In the genomic region with DNA sequence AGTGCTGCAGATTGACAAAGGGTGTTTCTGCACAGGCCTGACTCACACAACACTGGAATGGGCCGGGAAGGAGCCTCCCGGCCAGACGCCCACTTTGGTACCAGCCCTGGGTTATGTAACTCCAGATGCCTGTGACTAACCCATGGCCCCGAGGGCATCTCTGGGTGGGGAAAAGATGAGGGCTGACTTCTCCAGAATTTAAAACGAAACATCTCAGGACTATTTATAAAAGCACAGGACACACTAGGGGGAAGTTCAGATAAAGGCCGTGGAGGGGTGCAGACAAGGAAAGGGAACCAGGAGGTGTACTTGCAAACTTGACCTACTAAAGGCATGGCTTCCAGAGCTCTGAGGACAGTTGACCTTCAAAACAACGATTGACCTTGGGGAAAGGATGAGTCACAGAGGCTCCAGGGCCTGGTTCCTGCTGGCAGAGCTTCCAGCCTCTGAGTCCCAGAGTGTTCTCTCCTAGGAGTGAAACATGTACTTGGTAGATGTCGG, we compare ENCODE assay signal across 9 cellular contexts.
DNase-seq lines count a peak whose midpoint lies in the region; ATAC-seq, FAIRE-seq and TF ChIP-seq lines count a peak whose summit lies in the region.
"Had no signal": no experiment of that assay in that cellular context is flagged by ENCODE, and none has a peak within 500 bp of the region (broad histone marks: within the 10 kb centered on the region; RNA-seq: fewer than 3 reads in every experiment).

No MANE protein-coding gene starts in this region.

- TF ChIP-seq RAD21 in HepG2 (CRISPR knock-in tag; IDR thresholded peaks at IDR 0.05): no peak

- CTCF ChIA-PET in HepG2 (lab: Yijun Ruan, JAX; ENCODE audit: low intra/inter-chr PET ratio, low total read pairs): no interaction called here
- CTCF ChIA-PET in T-cell (lab: Charles Lee): no interaction called here

- TF ChIP-seq EP300 in HepG2 (IDR thresholded peaks at IDR 0.05; ENCODE audit: low read depth in 2 of 2, low read length in 2 of 2) (no peak), HepG2 (CRISPR knock-in tag; IDR thresholded peaks at IDR 0.05; ENCODE audit: borderline replicate concordance) (no peak), gastroesophageal sphincter (IDR thresholded peaks at IDR 0.05) (no peak)

- H3K9me3 ChIP-seq in HepG2 (ENCODE audit: low read length): no peaks in the 10 kb centered on the region
- H3K9me3 ChIP-seq in right lobe of liver: no peaks in the 10 kb centered on the region
- no peaks in the 10 kb centered on the region for H3K9me3 ChIP-seq in gastroesophageal sphincter
- no peaks in the 10 kb centered on the region for H3K9me3 ChIP-seq in aorta (ENCODE audit: control insufficient read depth, low read length)
- H3K9me3 ChIP-seq in spleen: peaks cover 0 to 6% (median 0%) of the 10 kb centered on the region in 8 donors

- H4K20me1 ChIP-seq in HepG2 (ENCODE audit: insufficient read depth, low read length): no peaks in the 10 kb centered on the region

- H3K79me2 ChIP-seq in HepG2 (ENCODE audit: insufficient read depth, low read length): no peaks in the 10 kb centered on the region

- H3K36me3 ChIP-seq in HepG2 (replicated peaks in 1 of 2; ENCODE audit: control insufficient read depth in 1 of 2, insufficient read depth in 2 of 2, low read length in 2 of 2) (no peaks in the 10 kb centered on the region), right lobe of liver (no peaks in the 10 kb centered on the region), gastroesophageal sphincter (no peaks in the 10 kb centered on the region), aorta (ENCODE audit: control insufficient read depth in 1 of 2, insufficient read depth in 2 of 2, low read length in 1 of 2) (no peaks in the 10 kb centered on the region), spleen (no peaks in the 10 kb centered on the region)

- POLR2A ChIA-PET in HepG2 (lab: Yijun Ruan, JAX) (no interaction called here), T-cell (lab: Charles Lee) (no interaction called here)

- H3K4me1 Mint-ChIP-seq in T-cell: no peaks in the 10 kb centered on the region

- TF ChIP-seq POLR2A in HepG2 (IDR thresholded peaks at IDR 0.05; ENCODE audit: insufficient read depth in 1 of 2, low read depth in 2 of 2, low read length in 2 of 2) (no peak), right lobe of liver (IDR thresholded peaks at IDR 0.05) (no peak), gastroesophageal sphincter (IDR thresholded peaks at IDR 0.05) (no peak), spleen (IDR thresholded peaks at IDR 0.05) (no peak)

- no peaks in the 10 kb centered on the region for H3K4me1 ChIP-seq in HepG2 (ENCODE audit: insufficient read depth, low read length)
- H3K4me1 ChIP-seq in right lobe of liver: no peaks in the 10 kb centered on the region
- peaks cover 0 to 14% (median 0%) of the 10 kb centered on the region in 3 donors for H3K4me1 ChIP-seq in gastroesophageal sphincter
- H3K4me1 ChIP-seq in aorta (ENCODE audit: control insufficient read depth in 1 of 2, insufficient read depth in 2 of 2, low read length in 2 of 2): no peaks in the 10 kb centered on the region
- peaks cover 0 to 15% (median 0%) of the 10 kb centered on the region in 6 donors for H3K4me1 ChIP-seq in spleen

- H3K27ac ChIP-seq in HepG2 (ENCODE audit: extremely low read length, insufficient read depth, low read length) (no peak overlapping the region), right lobe of liver (no peak overlapping the region), gastroesophageal sphincter (no peak overlapping the region), aorta (ENCODE audit: low read depth in 1 of 2, low read length in 2 of 2) (no peak overlapping the region), spleen (peak overlapping the region in 2 of 8 donors; percentile 12 to 18)

- H3K36me3 Mint-ChIP-seq in T-cell: peaks cover 7% of the 10 kb centered on the region

- no peak overlapping the region for H3K27ac Mint-ChIP-seq in T-cell
- H3K27ac Mint-ChIP-seq: T-helper 1 cell treated with Interleukin-12 subunit alpha and Interleukin-12 subunit beta and Interleukin-4 antibody, amounts not matched to agents 30 μg/mL and 1 μg/mL, for 36 hours had no signal

- in situ Hi-C loops in HepG2 (cut with HindIII; ENCODE audit: extremely low pct_ligation_motif_present, low pct_unique_long_range_greater_than_20kb): no loop called here

- no TSS peak for BruUV-seq in HepG2 (replicated peaks; lab: Mats Ljungman, UMichigan)

- H3K27me3 Mint-ChIP-seq in T-cell: peaks cover 3 to 15% of the 10 kb centered on the region in 2 donors

- no peak for FAIRE-seq in HepG2 (lab: Jason Lieb, UNC)

- no peak overlapping the region for H3K4me2 ChIP-seq in HepG2 (ENCODE audit: low read depth, low read length)

- WGBS in HepG2 (ENCODE audit: low lambda C conversion rate): 5% methylated on average over 8 of the region's 8 CpGs
- 34% methylated on average over 4 of the region's 8 CpGs for WGBS in right lobe of liver (ENCODE audit: insufficient coverage, low coverage, low lambda C conversion rate, missing lambda C conversion rate)
- WGBS in gastroesophageal sphincter (ENCODE audit: low coverage in 1 of 2), 2 donors: 38 to 60% methylated on average over 3 to 4 of the region's 8 CpGs
- WGBS in aorta, 2 donors: 28 to 34% methylated on average over 8 of the region's 8 CpGs
- 44 to 70% (median 58%) methylated on average over 8 of the region's 8 CpGs for WGBS in spleen, 5 donors

- H3K9me3 Mint-ChIP-seq in T-cell: peaks cover 5 to 11% (median 10%) of the 10 kb centered on the region in 3 donors
- H3K9me3 Mint-ChIP-seq: T-helper 1 cell treated with Interleukin-12 subunit alpha and Interleukin-12 subunit beta and Interleukin-4 antibody, amounts not matched to agents 30 μg/mL and 1 μg/mL, for 36 hours had no signal

- DNase-seq in HepG2 (ENCODE audit: low spot score): no peak
- DNase-seq in right lobe of liver: no peak
- peak; percentile 37 for DNase-seq in amniotic stem cell (lab: John Stamatoyannopoulos, UW)
- DNase-seq in aorta: no peak
- DNase-seq in T-cell: no peak
- no peak for DNase-seq in activated gamma-delta T cell treated with Interleukin-2 at 50 U/mL for 16 hours
- DNase-seq in spleen: no peak

- H2AFZ ChIP-seq in HepG2 (ENCODE audit: low read length): no peak overlapping the region

- TF ChIP-seq CTCF in HepG2 (CRISPR knock-in tag; IDR thresholded peaks at IDR 0.05) (no peak), right lobe of liver (IDR thresholded peaks at IDR 0.05) (no peak), gastroesophageal sphincter (IDR thresholded peaks at IDR 0.05) (no peak), spleen (IDR thresholded peaks at IDR 0.05 in 8 of 11, conservative IDR thresholded peaks at IDR 0.05 in 3 of 11) (no peak)

- peaks cover 0 to 35% of the 10 kb centered on the region in 2 experiments; a peak in 4 of 5 replicates for H3K27me3 ChIP-seq in HepG2 (ENCODE audit: control insufficient read depth in 1 of 2, insufficient read depth in 2 of 2, low read length in 2 of 2)
- H3K27me3 ChIP-seq in right lobe of liver: no peaks in the 10 kb centered on the region
- no peaks in the 10 kb centered on the region for H3K27me3 ChIP-seq in gastroesophageal sphincter
- H3K27me3 ChIP-seq in aorta (ENCODE audit: control insufficient read depth in 1 of 2, insufficient read depth in 2 of 2, low read length in 1 of 2): no peaks in the 10 kb centered on the region
- no peaks in the 10 kb centered on the region for H3K27me3 ChIP-seq in spleen (replicated peaks in 1 of 7)

- no peak overlapping the region for H3K4me3 Mint-ChIP-seq in T-cell
- H3K4me3 Mint-ChIP-seq: T-helper 1 cell treated with Interleukin-12 subunit alpha and Interleukin-12 subunit beta and Interleukin-4 antibody, amounts not matched to agents 30 μg/mL and 1 μg/mL, for 36 hours had no signal

- ATAC-seq in HepG2: no peak
- ATAC-seq in right lobe of liver: no peak
- peak; percentile 60 for ATAC-seq in gastroesophageal sphincter
- peak; percentile 70 for ATAC-seq in aorta (ENCODE audit: low FRiP score)
- no peak for ATAC-seq in T-cell (replicated peaks in 1 of 4)

- H3K4me3 ChIP-seq in HepG2 (replicated peaks in 1 of 3; ENCODE audit: insufficient read depth in 1 of 3, low read depth in 2 of 3, low read length in 3 of 3) (no peak overlapping the region), right lobe of liver (no peak overlapping the region), gastroesophageal sphincter (no peak overlapping the region), aorta (ENCODE audit: low read length in 2 of 2) (no peak overlapping the region), spleen (no peak overlapping the region)

- intact Hi-C loops in HepG2 (cut with micrococcal nuclease; ENCODE audit: unreplicated experiment): no loop called here
- intact Hi-C loops in right lobe of liver (cut with DNase I): no loop called here
- intact Hi-C loops in aorta (cut with DNase I): no loop called here
- intact Hi-C loops in spleen (cut with DNase I; ENCODE audit: low total_unique reads): no loop called here

- H3K9ac ChIP-seq in HepG2 (ENCODE audit: insufficient read depth, low read depth, low read length): no peak overlapping the region

TF ChIP-seq in HepG2, 621 proteins besides CTCF, POLR2A, EP300 and RAD21:
- TF ChIP-seq FOSL2 (CRISPR knock-in tag; IDR thresholded peaks at IDR 0.05) (peak; percentile 51; the same call in 1 of the 2 replicates), MBNL3 (CRISPR knock-in tag; conservative IDR thresholded peaks at IDR 0.05) (no peak)

Comparison
In these comparisons a context has a peak if more than half of its experiments do, and no peak if none do; other contexts are left out.
1. ATAC-seq: peak in gastroesophageal sphincter (single experiment) and aorta (single experiment); none in HepG2 (single experiment), right lobe of liver (0 of 4) and T-cell (0 of 4).